Comparison of ENCODE assay signal across 8 cellular contexts in the genomic region with DNA sequence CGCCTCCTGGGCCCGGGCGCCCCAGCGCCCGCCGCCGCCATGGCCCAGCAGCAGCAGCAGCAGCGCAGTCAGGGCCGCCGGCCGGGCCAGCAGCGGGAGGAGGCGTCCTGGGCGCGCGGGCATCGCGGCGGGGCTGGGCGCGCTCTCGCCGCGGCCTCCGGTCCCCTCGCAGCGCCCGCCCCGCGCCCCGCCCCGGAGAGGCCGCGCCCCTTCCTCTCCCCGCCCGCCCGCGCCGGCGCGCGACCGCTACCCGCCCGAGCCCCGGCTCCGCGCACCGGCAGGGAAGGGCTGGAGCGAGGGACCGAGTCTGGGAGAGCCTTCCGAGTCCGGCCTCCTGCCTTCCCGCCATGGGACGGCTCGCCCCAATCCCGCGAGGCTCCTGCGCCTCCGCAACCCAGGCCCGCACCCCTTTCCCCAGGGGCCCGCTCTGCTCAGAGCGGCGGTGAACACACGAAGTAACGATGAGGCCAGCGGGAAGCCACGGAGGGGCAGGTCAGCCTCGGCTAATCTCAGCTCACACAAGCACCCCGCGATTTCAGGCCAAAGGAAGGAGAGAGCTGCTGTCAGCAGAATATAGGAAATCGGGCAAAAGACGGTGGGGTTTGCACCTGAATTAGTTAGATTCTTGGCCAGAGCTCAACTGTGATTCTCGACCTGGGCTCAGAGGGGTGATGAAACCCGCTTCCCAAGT. TPM values are rescaled to one million over a fixed set of nuclear protein-coding genes. Genes with fewer than 3 reads are reported as not detected.
A peak's percentile ranks its signal among the peaks of the same experiment; 100 is the strongest.
DNase-seq lines count a peak whose midpoint lies in the region; ATAC-seq and TF ChIP-seq lines count a peak whose summit lies in the region.

A gene (minus strand): TSS at position 135 of the 691 bp plus-strand sequence. CDS start 12 bp downstream, at position 123.

- no peak within 1 kb of the TSS for H3K23ac ChIP-seq in trophoblast cell (ENCODE audit: low read length)

- H3K4ac ChIP-seq in trophoblast cell (ENCODE audit: low read depth, low read length): peak within 1 kb of the TSS; percentile 70

- ATAC-seq in activated naive CD8-positive, alpha-beta T cell treated with anti-CD3 and anti-CD28 coated beads, Interleukin-2, amount 50 U/mL, for 24 hours: peak; percentile 84

- no peak within 1 kb of the TSS for H2BK12ac ChIP-seq in trophoblast cell (ENCODE audit: low read length)

- no peaks in the 10 kb centered on the region for H3K4me1 ChIP-seq in cardiac muscle cell (ENCODE audit: low read depth)
- peaks cover 6 to 7% of the 10 kb centered on the region in 2 experiments for H3K4me1 ChIP-seq in trophoblast cell (ENCODE audit: control insufficient read depth in 1 of 2, insufficient read depth in 2 of 2, low read length in 2 of 2)
- H3K4me1 ChIP-seq in tibial nerve: peaks cover 0 to 37% (median 8%) of the 10 kb centered on the region in 4 donors

- H3K36me3 Mint-ChIP-seq in activated naive CD8-positive, alpha-beta T cell treated with anti-CD3 and anti-CD28 coated beads, Interleukin-2, amount 50 U/mL, for 24 hours (ENCODE audit: low read depth): peaks cover 11% of the 10 kb centered on the region

- H3K4me3 ChIP-seq in LNCaP clone FGC (ENCODE audit: low read depth, low read length) (peak within 1 kb of the TSS; percentile 87), cardiac muscle cell (peak within 1 kb of the TSS; percentile 90), trophoblast cell (ENCODE audit: low read depth, low read length) (peak within 1 kb of the TSS; percentile 88), tibial nerve (peak within 1 kb of the TSS; percentile 59 to 94 (median 66))

- peaks cover 11% of the 10 kb centered on the region for H3K79me1 ChIP-seq in trophoblast cell (ENCODE audit: low read length)

- peak within 1 kb of the TSS; percentile 84 for H4K12ac ChIP-seq in trophoblast cell (ENCODE audit: low read depth, low read length)

- H3K18ac ChIP-seq in trophoblast cell (ENCODE audit: low read length): peak within 1 kb of the TSS; percentile 92

- peak within 1 kb of the TSS; percentile 91 for H3K14ac ChIP-seq in trophoblast cell (ENCODE audit: low read length)

- peak within 1 kb of the TSS; percentile 91 for H3K4me3 Mint-ChIP-seq in activated naive CD8-positive, alpha-beta T cell treated with anti-CD3 and anti-CD28 coated beads, Interleukin-2, amount 50 U/mL, for 24 hours

- H3K27me3 ChIP-seq in cardiac muscle cell (peaks cover 35% of the 10 kb centered on the region), trophoblast cell (ENCODE audit: insufficient read depth, low read length) (no peaks in the 10 kb centered on the region), tibial nerve (no peaks in the 10 kb centered on the region)

- WGBS in trophoblast cell (ENCODE audit: extremely low coverage, insufficient coverage, insufficient read length): no CpG with 5 or more reads among the region's 75 CpGs
- WGBS in tibial nerve, 2 donors: 7 to 18% methylated on average over 6 to 16 of the region's 75 CpGs

- peak in 1 of 2 donors; percentile 40 for TF ChIP-seq POLR2A in tibial nerve (IDR thresholded peaks at IDR 0.05)

- H3K79me2 ChIP-seq in trophoblast cell (ENCODE audit: control insufficient read depth, insufficient read depth, low read length, poor library complexity): peaks cover 12% of the 10 kb centered on the region

- peak within 1 kb of the TSS; percentile 51 for H2BK5ac ChIP-seq in trophoblast cell (ENCODE audit: low read depth, low read length, poor library complexity)

- H2BK120ac ChIP-seq in trophoblast cell (ENCODE audit: insufficient read depth, low read length, poor library complexity): peak within 1 kb of the TSS; percentile 74

- TF ChIP-seq CTCF in LNCaP clone FGC (IDR thresholded peaks at IDR 0.05; ENCODE audit: control insufficient read depth, extremely low read depth, insufficient read depth) (no peak), cardiac muscle cell (IDR thresholded peaks at IDR 0.05; ENCODE audit: low read depth, low read length) (no peak), tibial nerve (IDR thresholded peaks at IDR 0.05) (no peak)

- H3K27me3 Mint-ChIP-seq in activated naive CD8-positive, alpha-beta T cell treated with anti-CD3 and anti-CD28 coated beads, Interleukin-2, amount 50 U/mL, for 24 hours: peaks cover 1% of the 10 kb centered on the region

- no peaks in the 10 kb centered on the region for H3K9me3 Mint-ChIP-seq in activated naive CD8-positive, alpha-beta T cell treated with anti-CD3 and anti-CD28 coated beads, Interleukin-2, amount 50 U/mL, for 24 hours

- H4K8ac ChIP-seq in trophoblast cell (ENCODE audit: low read depth, low read length): peak within 1 kb of the TSS; percentile 96

- DNase-seq in ELR (ENCODE audit: low read depth) (peak; percentile 75), GOT3 (lab: John Stamatoyannopoulos, UW) (peak; percentile 19), LNCaP clone FGC (ENCODE audit: low read depth) (no peak), SW480 (ENCODE audit: low spot score) (peak; percentile 53), cardiac muscle cell (ENCODE audit: low read depth in 1 of 2, low spot score in 1 of 2) (peak; percentile 85 to 88), trophoblast cell (peak; percentile 64 to 79), tibial nerve (ENCODE audit: low spot score in 2 of 2) (peak; percentile 62 to 63)
- peak; percentile 83 for DNase-seq in activated naive CD8-positive, alpha-beta T cell treated with anti-CD3 and anti-CD28 coated beads, Interleukin-2, amount 50 U/mL, for 24 hours

- peak within 1 kb of the TSS; percentile 67 for H3K27ac ChIP-seq in cardiac muscle cell
- H3K27ac ChIP-seq in trophoblast cell (ENCODE audit: low read depth, low read length): peak within 1 kb of the TSS; percentile 48
- peak within 1 kb of the TSS; percentile 54 to 90 (median 84) for H3K27ac ChIP-seq in tibial nerve

- TF ChIP-seq EP300 in tibial nerve (IDR thresholded peaks at IDR 0.05): peak in 1 of 2 donors; percentile 32

- H3K27ac Mint-ChIP-seq in activated naive CD8-positive, alpha-beta T cell treated with anti-CD3 and anti-CD28 coated beads, Interleukin-2, amount 50 U/mL, for 24 hours: peak within 1 kb of the TSS; percentile 80

- H3K9me3 ChIP-seq in cardiac muscle cell (ENCODE audit: low read depth) (no peaks in the 10 kb centered on the region), trophoblast cell (ENCODE audit: insufficient read depth, low read depth, low read length) (peaks cover 1% of the 10 kb centered on the region), tibial nerve (no peaks in the 10 kb centered on the region)

- peak within 1 kb of the TSS; percentile 82 for H4K91ac ChIP-seq in trophoblast cell (ENCODE audit: low read depth, low read length)

- H2AFZ ChIP-seq in trophoblast cell (ENCODE audit: insufficient read depth, low read length, poor library complexity): peak within 1 kb of the TSS; percentile 61

- peak within 1 kb of the TSS; percentile 96 for H3K4me2 ChIP-seq in trophoblast cell (ENCODE audit: low read length)

- H3K4me1 Mint-ChIP-seq in activated naive CD8-positive, alpha-beta T cell treated with anti-CD3 and anti-CD28 coated beads, Interleukin-2, amount 50 U/mL, for 24 hours: peaks cover 23% of the 10 kb centered on the region

- H3K36me3 ChIP-seq in cardiac muscle cell: no peaks in the 10 kb centered on the region
- peaks cover 3 to 4% of the 10 kb centered on the region in 2 experiments for H3K36me3 ChIP-seq in trophoblast cell (ENCODE audit: control insufficient read depth in 1 of 2, insufficient read depth in 2 of 2, low read length in 2 of 2)
- H3K36me3 ChIP-seq in tibial nerve: no peaks in the 10 kb centered on the region

- peak within 1 kb of the TSS; percentile 79 for H3K9ac ChIP-seq in trophoblast cell (ENCODE audit: low read length)

- H2AK5ac ChIP-seq in trophoblast cell (ENCODE audit: low read length): no peak within 1 kb of the TSS

RNA-seq across cellular contexts. Expression of the gene that starts here (rescaled TPM):
- 73.1 and 104 TPM in 2 replicates for total RNA-seq in cardiac muscle cell
- 86.1 and 111 TPM in 2 replicates for polyA plus RNA-seq in cardiac muscle cell
- polyA plus RNA-seq in trophoblast cell (2013): 163 and 167 TPM in 2 replicates
- 100 to 1,000 TPM in 3 of 4 donors, 10 to 100 TPM in 1; 85.0 to 137 (median 110) TPM for total RNA-seq in tibial nerve
